ENCODE assay signal across 8 cellular contexts in genomic region chr20:3888622-3889488, GRCh38. TPM values are rescaled to one million over a fixed set of nuclear protein-coding genes. Genes with fewer than 3 reads are reported as not detected.
A peak's percentile ranks its signal among the peaks of the same experiment; 100 is the strongest.
DNase-seq lines count a peak whose midpoint lies in the region; ATAC-seq and TF ChIP-seq lines count a peak whose summit lies in the region.

TSS of gene PANK2 (plus strand) at chr20:3889387.

- H3K9me3 Mint-ChIP-seq in nephron progenitor cell, result no peaks in the 10 kb centered on the region
- H3K9me3 Mint-ChIP-seq in stimulated activated naive CD8-positive, alpha-beta T cell treated with anti-CD3 and anti-CD28 coated beads, Interleukin-15, amount 100 ng/mL, for 72 hours, result no peaks in the 10 kb centered on the region

- DNase-seq in GF-D8 (lab: John Stamatoyannopoulos, UW), result peak; percentile 92
- peak; percentile 98 for DNase-seq in HCEC 1CT
- DNase-seq in MM.1S, result peak; percentile 98
- peak; percentile 94 for DNase-seq in SIG-M5 (lab: John Stamatoyannopoulos, UW)
- DNase-seq in activated gamma-delta T cell (lab: John Stamatoyannopoulos, UW), result peak; percentile 80
- DNase-seq in fibroblast of the aortic adventitia (ENCODE audit: low read depth), result peak; percentile 99
- peak; percentile 97 for DNase-seq in nephron progenitor cell
- DNase-seq in stimulated activated naive CD8-positive, alpha-beta T cell treated with anti-CD3 and anti-CD28 coated beads, Interleukin-15, amount 100 ng/mL, for 72 hours, result peak; percentile 95 to 98

- peak within 1 kb of the TSS; percentile 99 for H3K27ac Mint-ChIP-seq in nephron progenitor cell
- peak within 1 kb of the TSS; percentile 98 to 99 for H3K27ac Mint-ChIP-seq in stimulated activated naive CD8-positive, alpha-beta T cell treated with anti-CD3 and anti-CD28 coated beads, Interleukin-15, amount 100 ng/mL, for 72 hours

- peaks cover 4% of the 10 kb centered on the region; the same call in 1 of the 2 replicates for H3F3A ChIP-seq in MM.1S (ENCODE audit: insufficient read depth, low read length)

- H3K27me3 Mint-ChIP-seq in nephron progenitor cell (ENCODE audit: low read depth, poor library complexity), result no peaks in the 10 kb centered on the region
- no peaks in the 10 kb centered on the region for H3K27me3 Mint-ChIP-seq in stimulated activated naive CD8-positive, alpha-beta T cell treated with anti-CD3 and anti-CD28 coated beads, Interleukin-15, amount 100 ng/mL, for 72 hours

- peak within 1 kb of the TSS; percentile 80 for H2AFZ ChIP-seq in MM.1S (ENCODE audit: low read length)

- no peaks in the 10 kb centered on the region for H3K9me2 ChIP-seq in MM.1S (replicated peaks; ENCODE audit: insufficient read depth, low read length)

- ATAC-seq in stimulated activated naive CD8-positive, alpha-beta T cell treated with anti-CD3 and anti-CD28 coated beads, Interleukin-15, amount 100 ng/mL, for 72 hours, result peak; percentile 98

- H3K4me3 Mint-ChIP-seq in nephron progenitor cell, result peak within 1 kb of the TSS; percentile 99
- H3K4me3 Mint-ChIP-seq in stimulated activated naive CD8-positive, alpha-beta T cell treated with anti-CD3 and anti-CD28 coated beads, Interleukin-15, amount 100 ng/mL, for 72 hours, result peak within 1 kb of the TSS; percentile 99

- H4K20me1 ChIP-seq in MM.1S (ENCODE audit: insufficient read depth, low read length), result peaks cover 27% of the 10 kb centered on the region

- peaks cover 20% of the 10 kb centered on the region; the same call in 1 of the 2 replicates for H3K4me1 ChIP-seq in MM.1S (ENCODE audit: low read length)

- no peaks in the 10 kb centered on the region for H3K27me3 ChIP-seq in MM.1S (replicated peaks; ENCODE audit: insufficient read depth, low read length)

- H3K4me3 ChIP-seq in MM.1S (ENCODE audit: low read length), result peak within 1 kb of the TSS; percentile 86
- H3K4me3 ChIP-seq in fibroblast of the aortic adventitia (ENCODE audit: low read depth, low read length), result peak within 1 kb of the TSS; percentile 93

- H3K9me3 ChIP-seq in MM.1S (replicated peaks; ENCODE audit: insufficient read depth, low read length), result no peaks in the 10 kb centered on the region

- TF ChIP-seq CTCF in MM.1S (IDR thresholded peaks at IDR 0.05; ENCODE audit: low read length), result peak; percentile 30
- TF ChIP-seq CTCF in fibroblast of the aortic adventitia (IDR thresholded peaks at IDR 0.05; ENCODE audit: insufficient read depth, low read length), result peak; percentile 69
- peak; percentile 35 for TF ChIP-seq CTCF in nephron progenitor cell (IDR thresholded peaks at IDR 0.05)

- peak within 1 kb of the TSS; percentile 75 for H3K9ac ChIP-seq in MM.1S (ENCODE audit: low read length)

- H3K4me1 Mint-ChIP-seq in nephron progenitor cell, result peaks cover 50% of the 10 kb centered on the region
- H3K4me1 Mint-ChIP-seq in stimulated activated naive CD8-positive, alpha-beta T cell treated with anti-CD3 and anti-CD28 coated beads, Interleukin-15, amount 100 ng/mL, for 72 hours, result peaks cover 52% of the 10 kb centered on the region

- H3K4me2 ChIP-seq in MM.1S (ENCODE audit: low read depth, low read length), result peak within 1 kb of the TSS; percentile 98

- peaks cover 43% of the 10 kb centered on the region for H3K36me3 Mint-ChIP-seq in nephron progenitor cell (ENCODE audit: low read depth)

- peak within 1 kb of the TSS; percentile 46; the same call in 1 of the 2 replicates for H3K27ac ChIP-seq in MM.1S (ENCODE audit: low read length)

- H3K36me3 ChIP-seq in MM.1S (replicated peaks; ENCODE audit: insufficient read depth, low read length), result no peaks in the 10 kb centered on the region; the same call in 1 of the 2 replicates

- H3K79me2 ChIP-seq in MM.1S (ENCODE audit: low read length), result peaks cover 68% of the 10 kb centered on the region

RNA-seq across cellular contexts. Expression of gene PANK2, which starts in this region (rescaled TPM):
- 54.9 and 102 TPM in 2 replicates for total RNA-seq in fibroblast of the aortic adventitia (ENCODE audit: low replicate concordance)

Comparison
In these comparisons a context has a peak if more than half of its experiments do, and no peak if none do; other contexts are left out.
1. Peak in every context shown above with its lines: DNase-seq, ATAC-seq, H3K4me3 ChIP-seq and H3K27ac ChIP-seq.